ENCODE assay signal across 8 cellular contexts in the genomic region with DNA sequence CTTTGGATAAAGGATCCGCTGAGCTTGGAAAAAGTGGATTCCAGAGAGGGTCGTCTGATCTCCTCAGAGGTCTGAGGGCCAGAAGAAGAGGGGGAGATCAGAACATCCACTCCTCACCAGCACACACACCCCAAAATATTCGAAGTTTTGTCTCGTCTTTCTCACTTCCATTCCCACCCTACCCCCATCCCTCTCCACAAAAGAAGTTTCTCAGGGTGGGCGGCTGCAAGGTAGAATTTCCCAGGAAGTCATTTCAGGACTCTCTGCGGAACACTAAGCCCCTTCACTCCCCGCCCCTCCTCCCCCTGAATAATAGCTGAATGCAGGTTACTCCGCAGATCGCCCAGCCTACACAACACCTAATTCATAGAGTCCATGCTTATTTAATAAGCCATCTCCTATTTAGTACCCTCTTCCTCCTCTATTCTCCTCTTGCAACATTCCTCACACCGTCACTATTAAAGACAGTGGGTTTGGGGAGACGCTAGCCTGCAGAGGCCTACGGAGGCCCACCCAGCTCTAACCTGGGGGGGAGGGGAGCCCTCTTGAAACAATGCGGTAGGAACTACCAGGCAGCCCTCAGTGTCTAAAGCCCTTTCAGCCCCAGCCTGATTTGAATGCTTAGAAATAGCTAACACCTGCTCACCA. TPM values are rescaled to one million over a fixed set of nuclear protein-coding genes. Genes with fewer than 3 reads are reported as not detected.
DNase-seq lines count a peak whose midpoint lies in the region; ATAC-seq and TF ChIP-seq lines count a peak whose summit lies in the region.

No MANE protein-coding gene starts in this region.

- intact Hi-C loops in OCI-LY7 (cut with micrococcal nuclease; ENCODE audit: unreplicated experiment) = loop anchor here (1.0 kb wide), 1 partner anchor 15 kb away; a partner anchor contains a TSS

- peak overlapping the region; percentile 81 for H3K4me3 Mint-ChIP-seq in activated T-cell treated with anti-CD3 and anti-CD28 coated beads, Interleukin-2, amount 50 U/mL, for 24 hours

- no peak overlapping the region for H2BK5ac ChIP-seq in trophoblast cell (ENCODE audit: low read depth, low read length, poor library complexity)

- peak overlapping the region; percentile 80 for H3K4me2 ChIP-seq in OCI-LY7 (ENCODE audit: low read length)
- H3K4me2 ChIP-seq in fibroblast of lung (ENCODE audit: extremely low read depth, insufficient read depth, low read length) = no peak overlapping the region
- peak overlapping the region; percentile 84 for H3K4me2 ChIP-seq in trophoblast cell (ENCODE audit: low read length)

- H3K4ac ChIP-seq in trophoblast cell (ENCODE audit: low read depth, low read length) = no peak overlapping the region

- no peak overlapping the region for H4K8ac ChIP-seq in trophoblast cell (ENCODE audit: low read depth, low read length)

- no TSS peak for BruUV-seq in OCI-LY7 (replicated peaks; lab: Mats Ljungman, UMichigan)

- H3K27ac ChIP-seq in OCI-LY7 (ENCODE audit: low read depth, low read length, poor library complexity, severe bottlenecking) = peak overlapping the region; percentile 81
- no peak overlapping the region for H3K27ac ChIP-seq in fibroblast of lung (ENCODE audit: insufficient read depth, low read length)
- no peak overlapping the region for H3K27ac ChIP-seq in trophoblast cell (ENCODE audit: low read depth, low read length)

- H3K4me1 Mint-ChIP-seq in activated T-cell treated with anti-CD3 and anti-CD28 coated beads, Interleukin-2, amount 50 U/mL, for 24 hours (ENCODE audit: low read depth) = peaks cover 14% of the 10 kb centered on the region

- H3K18ac ChIP-seq in trophoblast cell (ENCODE audit: low read length) = no peak overlapping the region

- H3K9me3 Mint-ChIP-seq in activated T-cell treated with anti-CD3 and anti-CD28 coated beads, Interleukin-2, amount 50 U/mL, for 24 hours = no peaks in the 10 kb centered on the region

- no peak overlapping the region for H2AK5ac ChIP-seq in trophoblast cell (ENCODE audit: low read length)

- H3K9ac ChIP-seq in fibroblast of lung (ENCODE audit: insufficient read depth, low read length) (no peak overlapping the region), trophoblast cell (ENCODE audit: low read length) (no peak overlapping the region)

- H3K79me1 ChIP-seq in trophoblast cell (ENCODE audit: low read length) = no peaks in the 10 kb centered on the region

- H3K4me3 ChIP-seq in OCI-LY7 (ENCODE audit: low read depth, low read length, poor library complexity, severe bottlenecking) (peak overlapping the region; percentile 83), fibroblast of lung (replicated peaks in 1 of 4; ENCODE audit: control extremely low read depth in 1 of 4, insufficient read depth in 1 of 4, low read depth in 3 of 4, low read length in 4 of 4) (peak overlapping the region in 3 of 4 experiments; percentile 53 to 71 (median 64)), trophoblast cell (ENCODE audit: low read depth, low read length) (no peak overlapping the region)

- no peaks in the 10 kb centered on the region for H4K20me1 ChIP-seq in OCI-LY7 (ENCODE audit: insufficient read depth, low read length)
- H4K20me1 ChIP-seq in fibroblast of lung (ENCODE audit: control insufficient read depth, extremely low read depth, insufficient read depth, low read length) = no peaks in the 10 kb centered on the region

- no peaks in the 10 kb centered on the region for H3K9me2 ChIP-seq in OCI-LY7 (ENCODE audit: insufficient read depth, low read length)

- H3K27ac Mint-ChIP-seq in activated T-cell treated with anti-CD3 and anti-CD28 coated beads, Interleukin-2, amount 50 U/mL, for 24 hours = peak overlapping the region; percentile 32

- no peak overlapping the region for H2BK12ac ChIP-seq in trophoblast cell (ENCODE audit: low read length)

- ATAC-seq in HG03135 (IDR thresholded peaks at IDR 0.05; ENCODE audit: unreplicated experiment) = no peak

- H3K27me3 Mint-ChIP-seq in activated T-cell treated with anti-CD3 and anti-CD28 coated beads, Interleukin-2, amount 50 U/mL, for 24 hours = no peaks in the 10 kb centered on the region

- peaks cover 45% of the 10 kb centered on the region for H3K4me1 ChIP-seq in OCI-LY7 (ENCODE audit: insufficient read depth, low read length, poor library complexity, severe bottlenecking)
- no peaks in the 10 kb centered on the region for H3K4me1 ChIP-seq in fibroblast of lung (ENCODE audit: control insufficient read depth, extremely low read depth, insufficient read depth, low read length)
- peaks cover 5 to 8% of the 10 kb centered on the region in 2 experiments for H3K4me1 ChIP-seq in trophoblast cell (ENCODE audit: control insufficient read depth in 1 of 2, insufficient read depth in 2 of 2, low read length in 2 of 2)

- no peak overlapping the region for H4K91ac ChIP-seq in trophoblast cell (ENCODE audit: low read depth, low read length)

- H2AFZ ChIP-seq in OCI-LY7 (ENCODE audit: low read length) (peak overlapping the region; percentile 62), fibroblast of lung (ENCODE audit: low read length) (no peak overlapping the region), trophoblast cell (ENCODE audit: insufficient read depth, low read length, poor library complexity) (peak overlapping the region; percentile 37)

- WGBS in trophoblast cell (ENCODE audit: extremely low coverage, insufficient coverage, insufficient read length) = no CpG with 5 or more reads among the region's 13 CpGs

- CTCF ChIA-PET in OCI-LY7 (lab: Charles Lee; ENCODE audit: unreplicated experiment) = interaction anchor here (0.6 to 1.4 kb wide), 7 partner anchors 12 to 229 kb away, joined by 3 to 15 read pairs (median 7); a partner anchor contains a TSS

- H3K79me2 ChIP-seq in OCI-LY7 (ENCODE audit: insufficient read depth, low read depth, low read length) (no peaks in the 10 kb centered on the region), fibroblast of lung (ENCODE audit: control insufficient read depth, insufficient read depth, low read length) (no peaks in the 10 kb centered on the region), trophoblast cell (ENCODE audit: control insufficient read depth, insufficient read depth, low read length, poor library complexity) (peaks cover 1% of the 10 kb centered on the region)

- no peak overlapping the region for H4K12ac ChIP-seq in trophoblast cell (ENCODE audit: low read depth, low read length)

- H3K36me3 ChIP-seq in OCI-LY7 (ENCODE audit: insufficient read depth, low read length) (no peaks in the 10 kb centered on the region), fibroblast of lung (ENCODE audit: control insufficient read depth, insufficient read depth, low read length) (no peaks in the 10 kb centered on the region), trophoblast cell (ENCODE audit: control insufficient read depth in 1 of 2, insufficient read depth in 2 of 2, low read length in 2 of 2) (peaks cover 4 to 8% of the 10 kb centered on the region in 2 experiments)

- H2BK120ac ChIP-seq in trophoblast cell (ENCODE audit: insufficient read depth, low read length, poor library complexity) = no peak overlapping the region

- DNase-seq in activated T-cell treated with anti-CD3 and anti-CD28 coated beads, Interleukin-2, amount 50 U/mL, for 24 hours = no peak
- no peak for DNase-seq in activated T-cell treated with anti-CD3 and anti-CD28 coated beads, Interleukin-2, amount 50 U/mL, for 1 hour
- DNase-seq in OCI-LY7 (ENCODE audit: low spot score) (peak; percentile 89), fibroblast of lung (ENCODE audit: low read depth in 2 of 2) (no peak), trophoblast cell (no peak), GM03348 (ENCODE audit: low spot score) (no peak), inferior parietal cortex (ENCODE audit: extremely low spot score) (no peak)

- H3K9me3 ChIP-seq in OCI-LY7 (ENCODE audit: low read length) (no peaks in the 10 kb centered on the region), fibroblast of lung (ENCODE audit: control insufficient read depth, insufficient read depth, low read depth, low read length) (no peaks in the 10 kb centered on the region), trophoblast cell (ENCODE audit: insufficient read depth, low read depth, low read length) (peaks cover 1% of the 10 kb centered on the region)

- POLR2A ChIA-PET in OCI-LY7 (lab: Charles Lee) = interaction anchor here (0.6 to 3.3 kb wide), 19 partner anchors 7 to 755 kb away, joined by 3 to 33 read pairs (median 6); a partner anchor contains a TSS

- TF ChIP-seq CTCF in OCI-LY7 (conservative IDR thresholded peaks at IDR 0.05; ENCODE audit: low read length) = no peak
- TF ChIP-seq CTCF in fibroblast of lung (conservative IDR thresholded peaks at IDR 0.05 in 1 of 2, IDR thresholded peaks at IDR 0.05 in 1 of 2; ENCODE audit: low read depth in 1 of 2, low read length in 2 of 2) = no peak

- H3K27me3 ChIP-seq in fibroblast of lung (ENCODE audit: control insufficient read depth, insufficient read depth, low read length) (no peaks in the 10 kb centered on the region), trophoblast cell (ENCODE audit: insufficient read depth, low read length) (no peaks in the 10 kb centered on the region)

- H3K14ac ChIP-seq in trophoblast cell (ENCODE audit: low read length) = no peak overlapping the region

- no peaks in the 10 kb centered on the region for H3K36me3 Mint-ChIP-seq in activated T-cell treated with anti-CD3 and anti-CD28 coated beads, Interleukin-2, amount 50 U/mL, for 24 hours (ENCODE audit: low read depth)

- no peak overlapping the region for H3K23ac ChIP-seq in trophoblast cell (ENCODE audit: low read length)

RNA-seq across cellular contexts. Expression of a gene that starts 0.7 kb away (rescaled TPM):
- 7.9 and 8.2 TPM in 2 replicates for total RNA-seq in OCI-LY7 (2014; rRNA removed; shearing (Covaris generic))
- total RNA-seq in OCI-LY7 (2022) (12.9 and 15.9 TPM in 2 replicates), fibroblast of lung (3.1 and 3.5 TPM in 2 replicates)
- polyA plus RNA-seq in fibroblast of lung = 3.9 and 6.1 TPM in 2 replicates
- 5.0 and 8.0 TPM in 2 replicates for polyA plus RNA-seq in fibroblast of lung (2012)
- polyA minus RNA-seq in fibroblast of lung (ENCODE audit: low replicate concordance) = 14.7 and 22.0 TPM in 2 replicates
- 10.9 and 11.6 TPM in 2 replicates for polyA plus RNA-seq in trophoblast cell (2013)

RNA-seq across cellular contexts. Expression of a gene that starts 15.7 kb away (rescaled TPM):
- total RNA-seq in OCI-LY7 (2014; rRNA removed; shearing (Covaris generic)) = 118 and 145 TPM in 2 replicates
- 101 and 105 TPM in 2 replicates for total RNA-seq in OCI-LY7 (2022)
- total RNA-seq in fibroblast of lung = 54.4 and 59.9 TPM in 2 replicates
- 39.2 and 44.0 TPM in 2 replicates for polyA plus RNA-seq in fibroblast of lung
- polyA plus RNA-seq in fibroblast of lung (2012) = 22.2 and 29.1 TPM in 2 replicates
- 71.9 and 80.8 TPM in 2 replicates for polyA minus RNA-seq in fibroblast of lung (ENCODE audit: low replicate concordance)
- 33.6 and 35.2 TPM in 2 replicates for polyA plus RNA-seq in trophoblast cell (2013)

RNA-seq across cellular contexts. Expression of a gene that starts 49.8 kb away (rescaled TPM):
- total RNA-seq in OCI-LY7 (2014; rRNA removed; shearing (Covaris generic)) = 17.6 and 26.1 TPM in 2 replicates
- total RNA-seq in OCI-LY7 (2022) (56.2 and 65.4 TPM in 2 replicates), fibroblast of lung (19.8 and 30.6 TPM in 2 replicates)
- polyA plus RNA-seq in fibroblast of lung = 86.1 and 92.5 TPM in 2 replicates
- 69.0 and 72.8 TPM in 2 replicates for polyA plus RNA-seq in fibroblast of lung (2012)
- 85.6 and 162 TPM in 2 replicates for polyA minus RNA-seq in fibroblast of lung (ENCODE audit: low replicate concordance)
- 74.2 and 74.3 TPM in 2 replicates for polyA plus RNA-seq in trophoblast cell (2013)

RNA-seq across cellular contexts. Expression of a gene that starts 50.0 kb away (rescaled TPM):
- total RNA-seq in OCI-LY7 (2014; rRNA removed; shearing (Covaris generic)) = 14.4 and 14.5 TPM in 2 replicates
- total RNA-seq in OCI-LY7 (2022) (18.7 and 24.2 TPM in 2 replicates), fibroblast of lung (22.3 and 31.7 TPM in 2 replicates)
- polyA plus RNA-seq in fibroblast of lung = 17.6 and 27.8 TPM in 2 replicates
- 14.3 and 15.7 TPM in 2 replicates for polyA plus RNA-seq in fibroblast of lung (2012)
- polyA minus RNA-seq in fibroblast of lung (ENCODE audit: low replicate concordance) = 4.4 and 12.7 TPM in 2 replicates
- polyA plus RNA-seq in trophoblast cell (2013) = 24.2 and 24.9 TPM in 2 replicates

RNA-seq across cellular contexts. Expression of a gene that starts 53.1 kb away (rescaled TPM):
- not detected in 2 replicates for total RNA-seq in OCI-LY7 (2014; rRNA removed; shearing (Covaris generic))
- total RNA-seq in OCI-LY7 (2022) = not detected in 2 replicates
- not detected in 2 replicates for total RNA-seq in fibroblast of lung
- polyA plus RNA-seq in fibroblast of lung = not detected in 2 replicates
- not detected in 2 replicates for polyA plus RNA-seq in fibroblast of lung (2012)
- polyA minus RNA-seq in fibroblast of lung (ENCODE audit: low replicate concordance) = not detected in 2 replicates
- not detected in 2 replicates for polyA plus RNA-seq in trophoblast cell (2013)
